Comparison of ENCODE assay signal across 29 cellular contexts in the genomic region with DNA sequence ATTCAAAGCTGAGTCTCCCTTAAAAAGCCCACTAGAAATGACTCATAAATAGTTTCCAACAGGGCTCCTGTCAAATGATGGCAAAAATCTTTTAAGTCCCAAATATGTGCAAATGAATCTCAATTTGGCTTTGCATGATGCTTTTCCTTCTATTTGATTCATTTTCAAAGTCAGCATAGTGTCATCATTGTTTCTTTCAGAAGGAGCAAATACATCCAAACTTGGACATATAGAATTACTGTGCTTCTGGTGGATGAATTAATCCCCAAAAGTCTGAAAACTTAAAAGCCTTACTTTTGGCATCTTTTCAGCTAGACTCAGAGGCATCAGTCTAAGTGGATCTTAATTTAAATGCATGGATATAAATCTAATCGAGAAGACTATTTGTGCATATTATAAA.
"Had no signal": no experiment of that assay in that cellular context is flagged by ENCODE, and none has a peak within 500 bp of the region (broad histone marks: within the 10 kb centered on the region; RNA-seq: fewer than 3 reads in every experiment).

No MANE protein-coding gene starts in this region.

- H3K79me2 ChIP-seq: parathyroid adenoma had no signal

- H3K36me3 Mint-ChIP-seq: naive thymus-derived CD8-positive, alpha-beta T cell; natural killer cell treated with Interleukin-12 subunit alpha and Interleukin-12 subunit beta and Interleukin-15 and Interleukin-18, amount 100 ng/mL, for 72 hours; neural progenitor cell; stimulated activated memory B cell treated with anti-CD40 and anti-IgM and Interleukin-4, amounts not matched to agents 10 μg/mL and 1 μg/mL and 100 μg/mL, for 72 hours; type B pancreatic cell had no signal

- H3K27me3 ChIP-seq: neural progenitor cell, ovary, right lobe of liver, sigmoid colon, suprapubic skin, testis, tibial artery, transverse colon, upper lobe of right lung, uterus had no signal

- H3K9me3 ChIP-seq: ovary, psoas muscle, right lobe of liver, sigmoid colon, suprapubic skin, testis, tibial artery, upper lobe of right lung, uterus had no signal

- H3K36me3 ChIP-seq: neural progenitor cell, ovary, right lobe of liver, sigmoid colon, suprapubic skin, tibial artery, transverse colon, upper lobe of right lung, uterus had no signal

- H3K4me1 ChIP-seq: neural progenitor cell, parathyroid adenoma, psoas muscle, right lobe of liver, sigmoid colon, suprapubic skin, testis, transverse colon, upper lobe of right lung, uterus had no signal

- H3K9me3 Mint-ChIP-seq: neural progenitor cell; stimulated activated memory B cell treated with anti-CD40 and anti-IgM and Interleukin-4, amounts not matched to agents 10 μg/mL and 1 μg/mL and 100 μg/mL, for 72 hours had no signal

- FAIRE-seq: small intestine had no signal

- H3K9ac ChIP-seq: neural progenitor cell, parathyroid adenoma had no signal

- H3K27ac Mint-ChIP-seq: naive thymus-derived CD8-positive, alpha-beta T cell; natural killer cell treated with Interleukin-12 subunit alpha and Interleukin-12 subunit beta and Interleukin-15 and Interleukin-18, amount 100 ng/mL, for 72 hours; neural progenitor cell; progenitor cell of endocrine pancreas; stimulated activated memory B cell treated with anti-CD40 and anti-IgM and Interleukin-4, amounts not matched to agents 10 μg/mL and 1 μg/mL and 100 μg/mL, for 72 hours; stimulated activated naive CD8-positive, alpha-beta T cell treated with anti-CD3 and anti-CD28 coated beads, Interleukin-15, amount 100 ng/mL, for 72 hours; type B pancreatic cell had no signal

- H3K27me3 Mint-ChIP-seq: naive thymus-derived CD8-positive, alpha-beta T cell; natural killer cell treated with Interleukin-12 subunit alpha and Interleukin-12 subunit beta and Interleukin-15 and Interleukin-18, amount 100 ng/mL, for 72 hours; stimulated activated memory B cell treated with anti-CD40 and anti-IgM and Interleukin-4, amounts not matched to agents 10 μg/mL and 1 μg/mL and 100 μg/mL, for 72 hours; stimulated activated naive CD8-positive, alpha-beta T cell treated with anti-CD3 and anti-CD28 coated beads, Interleukin-15, amount 100 ng/mL, for 72 hours; type B pancreatic cell had no signal

- H3K4me3 Mint-ChIP-seq: naive thymus-derived CD8-positive, alpha-beta T cell; natural killer cell treated with Interleukin-12 subunit alpha and Interleukin-12 subunit beta and Interleukin-15 and Interleukin-18, amount 100 ng/mL, for 72 hours; neural progenitor cell; stimulated activated memory B cell treated with anti-CD40 and anti-IgM and Interleukin-4, amounts not matched to agents 10 μg/mL and 1 μg/mL and 100 μg/mL, for 72 hours; stimulated activated naive CD8-positive, alpha-beta T cell treated with anti-CD3 and anti-CD28 coated beads, Interleukin-15, amount 100 ng/mL, for 72 hours; type B pancreatic cell had no signal

- H2AFZ ChIP-seq: neural progenitor cell, parathyroid adenoma had no signal

- H3K4me3 ChIP-seq: neural progenitor cell, ovary, psoas muscle, right lobe of liver, sigmoid colon, suprapubic skin, testis, tibial artery, transverse colon, upper lobe of right lung, uterus had no signal

- DNase-seq: naive thymus-derived CD8-positive, alpha-beta T cell; occipital lobe; ovary; posterior cingulate gyrus; psoas muscle; right cardiac atrium; right lobe of liver; sigmoid colon; small intestine; stimulated activated CD4-positive, alpha-beta T cell treated with anti-CD3 and anti-CD28 coated beads, Interleukin-15, amount 100 ng/mL, for 24 hours; stimulated activated CD4-positive, alpha-beta T cell treated with anti-CD3 and anti-CD28 coated beads, Interleukin-4, amount 100 ng/mL, for 1 hour; stimulated activated CD4-positive, alpha-beta T cell treated with anti-CD3 and anti-CD28 coated beads, Interleukin-4, amount 100 ng/mL, for 4 hours; stimulated activated CD8-positive, alpha-beta memory T cell treated with anti-CD3 and anti-CD28 coated beads, Interleukin-4, amount 100 ng/mL, for 48 hours; stimulated activated naive CD4-positive, alpha-beta T cell; stimulated activated naive CD8-positive, alpha-beta T cell treated with anti-CD3 and anti-CD28 coated beads, Interleukin-15, amount 100 ng/mL, for 72 hours; stimulated activated naive CD8-positive, alpha-beta T cell treated with anti-CD3 and anti-CD28 coated beads, Interleukin-15, Interleukin-2, amounts not matched to agents 100 U/mL and 50 U/mL, for 24 hours; substantia nigra; testis; tibial artery; transverse colon; upper lobe of right lung; uterus had no signal

- H3K4me1 Mint-ChIP-seq: naive thymus-derived CD8-positive, alpha-beta T cell; neural progenitor cell; stimulated activated memory B cell treated with anti-CD40 and anti-IgM and Interleukin-4, amounts not matched to agents 10 μg/mL and 1 μg/mL and 100 μg/mL, for 72 hours; stimulated activated naive CD8-positive, alpha-beta T cell treated with anti-CD3 and anti-CD28 coated beads, Interleukin-15, amount 100 ng/mL, for 72 hours had no signal

- ATAC-seq: naive thymus-derived CD8-positive, alpha-beta T cell; natural killer cell treated with Interleukin-12 subunit alpha and Interleukin-12 subunit beta and Interleukin-15 and Interleukin-18, amount 100 ng/mL, for 72 hours; psoas muscle; right cardiac atrium; right lobe of liver; stimulated activated memory B cell treated with anti-CD40 and anti-IgM and Interleukin-4, amounts not matched to agents 10 μg/mL and 1 μg/mL and 100 μg/mL, for 72 hours; stimulated activated naive CD8-positive, alpha-beta T cell treated with anti-CD3 and anti-CD28 coated beads, Interleukin-15, amount 100 ng/mL, for 72 hours; stimulated activated naive CD8-positive, alpha-beta T cell treated with anti-CD3 and anti-CD28 coated beads, Interleukin-15, Interleukin-2, amounts not matched to agents 100 U/mL and 50 U/mL, for 24 hours; upper lobe of right lung had no signal

- H3K27ac ChIP-seq: neural progenitor cell, ovary, parathyroid adenoma, psoas muscle, right lobe of liver, sigmoid colon, suprapubic skin, testis, tibial artery, transverse colon, upper lobe of right lung, uterus had no signal

- H3K4me2 ChIP-seq: neural progenitor cell had no signal
